21 cellular contexts compared by ENCODE assay signal in the genomic region with DNA sequence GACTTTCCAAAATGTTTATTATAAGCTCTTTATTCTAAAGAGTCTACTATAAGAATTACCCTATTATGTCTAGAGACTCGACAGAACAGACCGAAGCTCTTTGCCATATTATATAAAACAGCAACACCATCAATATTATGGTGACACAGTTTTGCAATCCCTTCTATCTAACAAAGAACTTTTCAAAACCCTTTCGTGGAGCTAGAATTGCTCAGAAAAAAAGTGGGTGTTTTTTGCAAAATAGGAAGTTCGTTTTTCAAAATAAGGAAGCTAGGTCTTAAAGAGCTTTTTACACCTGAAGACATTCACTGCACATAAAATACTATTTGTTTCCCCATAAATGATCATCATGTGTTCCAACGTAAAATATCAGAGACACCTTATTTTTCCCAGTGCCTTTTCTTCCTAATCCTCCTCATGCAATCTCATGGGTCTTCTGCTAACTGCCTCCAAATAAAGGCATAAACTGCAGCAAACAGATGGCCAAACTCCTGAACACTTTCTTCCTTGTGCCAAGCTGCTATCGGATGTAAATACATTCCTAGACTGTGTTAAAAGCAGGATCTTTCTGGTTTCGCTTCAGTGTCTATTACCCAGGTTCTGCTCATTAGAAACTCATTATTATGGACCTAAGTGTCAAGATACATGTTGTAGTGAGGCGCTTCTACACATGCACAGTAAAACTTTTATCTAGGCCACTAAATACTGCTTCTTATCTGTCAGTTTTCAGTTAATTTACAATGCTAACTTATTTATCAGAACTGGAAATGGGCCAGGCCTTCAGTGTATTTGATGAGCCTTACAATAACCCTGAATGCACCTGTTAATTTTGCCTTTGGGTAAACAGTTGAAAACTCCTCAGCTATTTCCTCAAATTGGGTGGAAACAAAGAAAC.
A peak's percentile ranks its signal among the peaks of the same experiment; 100 is the strongest.
DNase-seq lines count a peak whose midpoint lies in the region; ATAC-seq and TF ChIP-seq lines count a peak whose summit lies in the region.
"Had no signal": no experiment of that assay in that cellular context is flagged by ENCODE, and none has a peak within 500 bp of the region (broad histone marks: within the 10 kb centered on the region; RNA-seq: fewer than 3 reads in every experiment).

No MANE protein-coding gene starts in this region.

- H3K36me3 ChIP-seq in HEK293 (ENCODE audit: control insufficient read depth in 2 of 2, insufficient read depth in 1 of 2, low read length in 2 of 2) (no peaks in the 10 kb centered on the region), SU-DHL-6 (ENCODE audit: low read length) (no peaks in the 10 kb centered on the region), mucosa of descending colon (ENCODE audit: low read depth) (no peaks in the 10 kb centered on the region), PC-9 (ENCODE audit: low read depth) (no peaks in the 10 kb centered on the region)
- H3K36me3 ChIP-seq: gastrocnemius medialis, upper lobe of left lung had no signal

- CTCF ChIA-PET in HEK293 (lab: Yijun Ruan, JAX) (interaction anchor here (0.6 to 1.5 kb wide), 6 partner anchors 8 to 347 kb away, joined by 3 to 5 read pairs (median 3); no protein-coding TSS in a partner anchor), PC-9 (lab: Charles Lee) (interaction anchor here (0.6 kb wide), 1 partner anchor 469 kb away, joined by 6 read pairs; no protein-coding TSS in a partner anchor)

- H3K9me3 ChIP-seq in HEK293 (ENCODE audit: control insufficient read depth, insufficient read depth, low read depth, low read length) (no peaks in the 10 kb centered on the region), SU-DHL-6 (ENCODE audit: insufficient read depth, low read length) (peaks cover 5% of the 10 kb centered on the region; the same call in 1 of the 2 replicates), mucosa of descending colon (no peaks in the 10 kb centered on the region), PC-9 (ENCODE audit: insufficient read depth, low read depth) (no peaks in the 10 kb centered on the region)
- H3K9me3 ChIP-seq: gastrocnemius medialis had no signal

- H3K9me2 ChIP-seq in SU-DHL-6 (replicated peaks; ENCODE audit: insufficient read depth, low read length) (no peaks in the 10 kb centered on the region), PC-9 (ENCODE audit: insufficient read depth) (no peaks in the 10 kb centered on the region)

- no peaks in the 10 kb centered on the region for H3K79me2 ChIP-seq in SU-DHL-6 (ENCODE audit: insufficient read depth, low read length)
- H3K79me2 ChIP-seq in PC-9 (ENCODE audit: low read depth), result no peaks in the 10 kb centered on the region

- H3K9ac ChIP-seq in SU-DHL-6 (ENCODE audit: low read length), result peak overlapping the region; percentile 1; the same call in 1 of the 2 replicates

- DNase-seq in NCI-H446 treated with DMSO at 0.1 percent for 48 hours (lab: John Stamatoyannopoulos, UW) (peak; percentile 9), mucosa of descending colon (no peak), PC-9 (no peak), NCI-H2107 (lab: John Stamatoyannopoulos, UW) (no peak)
- DNase-seq: activated CD8-positive, alpha-beta memory T cell treated with anti-CD3 and anti-CD28 coated beads for 24 hours; activated naive CD4-positive, alpha-beta T cell treated with anti-CD3 and anti-CD28 coated beads for 36 hours; activated T-cell treated with anti-CD3 and anti-CD28 coated beads, Interleukin-2, amount 50 U/mL, for 4 hours; gastrocnemius medialis; islet precursor cell; NCI-H187 treated with DMSO at 0.1 percent for 48 hours; occipital lobe; PC-3; SHP77 treated with DMSO at 0.1 percent for 48 hours; stimulated activated CD4-positive, alpha-beta T cell treated with anti-CD3 and anti-CD28 coated beads, Interleukin-12 subunit alpha, Interleukin-12 subunit beta, amount 100 ng/mL, for 4 hours; upper lobe of left lung had no signal

- peak overlapping the region; percentile 10 for H2AFZ ChIP-seq in SU-DHL-6 (ENCODE audit: low read depth, low read length, severe bottlenecking)
- no peak overlapping the region for H2AFZ ChIP-seq in PC-9

- H3K4me2 ChIP-seq in SU-DHL-6 (ENCODE audit: low read depth, low read length, poor library complexity, severe bottlenecking) (peak overlapping the region; percentile 25), PC-9 (no peak overlapping the region)

- no peak for TF ChIP-seq CTCF in HEK293 (tag by site-specific recombination; IDR thresholded peaks at IDR 0.05)
- no peak for TF ChIP-seq CTCF in SU-DHL-6 (IDR thresholded peaks at IDR 0.05; ENCODE audit: insufficient read depth, low read length, poor library complexity, severe bottlenecking)
- TF ChIP-seq CTCF in mucosa of descending colon (IDR thresholded peaks at IDR 0.05), result no peak
- no peak for TF ChIP-seq CTCF in PC-9 (conservative IDR thresholded peaks at IDR 0.05)

- H3K4me1 ChIP-seq in HEK293 (ENCODE audit: control insufficient read depth, insufficient read depth, low read length) (peaks cover 32% of the 10 kb centered on the region), mucosa of descending colon (ENCODE audit: low read depth) (peaks cover 11% of the 10 kb centered on the region), PC-9 (replicated peaks; ENCODE audit: insufficient read depth) (no peaks in the 10 kb centered on the region)
- H3K4me1 ChIP-seq: gastrocnemius medialis had no signal

- BruUV-seq in PC-9 (replicated peaks; lab: Mats Ljungman, UMichigan), result no TSS peak

- no peaks in the 10 kb centered on the region for H3K27me3 ChIP-seq in SU-DHL-6 (ENCODE audit: low read length)
- no peaks in the 10 kb centered on the region for H3K27me3 ChIP-seq in PC-9 (ENCODE audit: insufficient read depth, low read depth)
- H3K27me3 ChIP-seq: gastrocnemius medialis, upper lobe of left lung had no signal

- POLR2A ChIA-PET in HEK293 (lab: Yijun Ruan, JAX), result no interaction called here
- POLR2A ChIA-PET in PC-9 (lab: Charles Lee; ENCODE audit: unreplicated experiment), result interaction anchor here (0.7 kb wide), 1 partner anchor 180 kb away, joined by 14 read pairs; no protein-coding TSS in a partner anchor

- peak overlapping the region; percentile 58 for H3K27ac ChIP-seq in HEK293 (ENCODE audit: extremely low read depth, low read depth, low read length)
- peak overlapping the region; percentile 75 for H3K27ac ChIP-seq in SU-DHL-6 (ENCODE audit: low read depth, low read length)
- H3K27ac ChIP-seq in PC-9, result no peak overlapping the region
- H3K27ac ChIP-seq: gastrocnemius medialis, upper lobe of left lung had no signal

- no peaks in the 10 kb centered on the region for H4K20me1 ChIP-seq in SU-DHL-6 (ENCODE audit: low read depth, low read length)
- H4K20me1 ChIP-seq in PC-9 (ENCODE audit: insufficient read depth), result no peaks in the 10 kb centered on the region

- H3K4me3 ChIP-seq in HEK293 (ENCODE audit: low read depth, low read length) (no peak overlapping the region), SU-DHL-6 (ENCODE audit: insufficient read depth, low read length, poor library complexity, severe bottlenecking) (no peak overlapping the region), mucosa of descending colon (no peak overlapping the region), PC-9 (no peak overlapping the region)
- H3K4me3 ChIP-seq: gastrocnemius medialis, lung, upper lobe of left lung had no signal

- ATAC-seq in mucosa of descending colon (peak; percentile 62), GM19324 (IDR thresholded peaks at IDR 0.05; ENCODE audit: low FRiP score, unreplicated experiment) (no peak), HG03342 (IDR thresholded peaks at IDR 0.05; ENCODE audit: unreplicated experiment) (no peak)
- ATAC-seq: activated T-cell treated with anti-CD3 and anti-CD28 coated beads, Interleukin-2, amount 50 U/mL, for 4 hours; esophagus mucosa; gastrocnemius medialis; PC-3 had no signal

- intact Hi-C loops in mucosa of descending colon (cut with DNase I, micrococcal nuclease), result no loop called here
- intact Hi-C loops in PC-9 (cut with micrococcal nuclease; ENCODE audit: unreplicated experiment), result no loop called here

- H3F3A ChIP-seq in SU-DHL-6 (ENCODE audit: insufficient read depth), result peaks cover 12% of the 10 kb centered on the region
- no peaks in the 10 kb centered on the region for H3F3A ChIP-seq in PC-9 (ENCODE audit: insufficient read depth, low read depth)

TF ChIP-seq in HEK293, 187 proteins besides CTCF, POLR2A, EP300 and RAD21 (continues in another document):
- 0 out of 2 replicates have a peak, but pooled peaks have one; percentile 2 for TF ChIP-seq ZNF24 (tag by site-specific recombination; IDR thresholded peaks at IDR 0.05)
- no peak for TF ChIP-seq ZNF292 (tag by site-specific recombination; IDR thresholded peaks at IDR 0.05; ENCODE audit: borderline replicate concordance, low read depth)
- TF ChIP-seq HOXC10 (CRISPR knock-in tag; IDR thresholded peaks at IDR 0.05), result no peak
- 0 out of 2 replicates have a peak, but pooled peaks have one; percentile 11 for TF ChIP-seq SCRT2 (tag by site-specific recombination; IDR thresholded peaks at IDR 0.05)
- peak; percentile 46; the same call in 1 of the 2 replicates for TF ChIP-seq ZNF335 (tag by site-specific recombination; conservative IDR thresholded peaks at IDR 0.05)
- TF ChIP-seq ZNF2 (tag by site-specific recombination; IDR thresholded peaks at IDR 0.05), result no peak
- no peak for TF ChIP-seq ZNF211 (tag by site-specific recombination; IDR thresholded peaks at IDR 0.05; ENCODE audit: low read depth)
- TF ChIP-seq, protein P1, sequence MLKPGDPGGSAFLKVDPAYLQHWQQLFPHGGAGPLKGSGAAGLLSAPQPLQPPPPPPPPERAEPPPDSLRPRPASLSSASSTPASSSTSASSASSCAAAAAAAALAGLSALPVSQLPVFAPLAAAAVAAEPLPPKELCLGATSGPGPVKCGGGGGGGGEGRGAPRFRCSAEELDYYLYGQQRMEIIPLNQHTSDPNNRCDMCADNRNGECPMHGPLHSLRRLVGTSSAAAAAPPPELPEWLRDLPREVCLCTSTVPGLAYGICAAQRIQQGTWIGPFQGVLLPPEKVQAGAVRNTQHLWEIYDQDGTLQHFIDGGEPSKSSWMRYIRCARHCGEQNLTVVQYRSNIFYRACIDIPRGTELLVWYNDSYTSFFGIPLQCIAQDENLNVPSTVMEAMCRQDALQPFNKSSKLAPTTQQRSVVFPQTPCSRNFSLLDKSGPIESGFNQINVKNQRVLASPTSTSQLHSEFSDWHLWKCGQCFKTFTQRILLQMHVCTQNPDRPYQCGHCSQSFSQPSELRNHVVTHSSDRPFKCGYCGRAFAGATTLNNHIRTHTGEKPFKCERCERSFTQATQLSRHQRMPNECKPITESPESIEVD (tag by site-specific recombination; IDR thresholded peaks at IDR 0.05), result peak; percentile 4; the same call in 1 of the 2 replicates
- TF ChIP-seq, protein P2, sequence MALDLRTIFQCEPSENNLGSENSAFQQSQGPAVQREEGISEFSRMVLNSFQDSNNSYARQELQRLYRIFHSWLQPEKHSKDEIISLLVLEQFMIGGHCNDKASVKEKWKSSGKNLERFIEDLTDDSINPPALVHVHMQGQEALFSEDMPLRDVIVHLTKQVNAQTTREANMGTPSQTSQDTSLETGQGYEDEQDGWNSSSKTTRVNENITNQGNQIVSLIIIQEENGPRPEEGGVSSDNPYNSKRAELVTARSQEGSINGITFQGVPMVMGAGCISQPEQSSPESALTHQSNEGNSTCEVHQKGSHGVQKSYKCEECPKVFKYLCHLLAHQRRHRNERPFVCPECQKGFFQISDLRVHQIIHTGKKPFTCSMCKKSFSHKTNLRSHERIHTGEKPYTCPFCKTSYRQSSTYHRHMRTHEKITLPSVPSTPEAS (tag by site-specific recombination; IDR thresholded peaks at IDR 0.05), result no peak
- TF ChIP-seq ZIC2 (tag by site-specific recombination; IDR thresholded peaks at IDR 0.05), result no peak
